Comparison of ENCODE assay signal across 8 cellular contexts in the genomic region with DNA sequence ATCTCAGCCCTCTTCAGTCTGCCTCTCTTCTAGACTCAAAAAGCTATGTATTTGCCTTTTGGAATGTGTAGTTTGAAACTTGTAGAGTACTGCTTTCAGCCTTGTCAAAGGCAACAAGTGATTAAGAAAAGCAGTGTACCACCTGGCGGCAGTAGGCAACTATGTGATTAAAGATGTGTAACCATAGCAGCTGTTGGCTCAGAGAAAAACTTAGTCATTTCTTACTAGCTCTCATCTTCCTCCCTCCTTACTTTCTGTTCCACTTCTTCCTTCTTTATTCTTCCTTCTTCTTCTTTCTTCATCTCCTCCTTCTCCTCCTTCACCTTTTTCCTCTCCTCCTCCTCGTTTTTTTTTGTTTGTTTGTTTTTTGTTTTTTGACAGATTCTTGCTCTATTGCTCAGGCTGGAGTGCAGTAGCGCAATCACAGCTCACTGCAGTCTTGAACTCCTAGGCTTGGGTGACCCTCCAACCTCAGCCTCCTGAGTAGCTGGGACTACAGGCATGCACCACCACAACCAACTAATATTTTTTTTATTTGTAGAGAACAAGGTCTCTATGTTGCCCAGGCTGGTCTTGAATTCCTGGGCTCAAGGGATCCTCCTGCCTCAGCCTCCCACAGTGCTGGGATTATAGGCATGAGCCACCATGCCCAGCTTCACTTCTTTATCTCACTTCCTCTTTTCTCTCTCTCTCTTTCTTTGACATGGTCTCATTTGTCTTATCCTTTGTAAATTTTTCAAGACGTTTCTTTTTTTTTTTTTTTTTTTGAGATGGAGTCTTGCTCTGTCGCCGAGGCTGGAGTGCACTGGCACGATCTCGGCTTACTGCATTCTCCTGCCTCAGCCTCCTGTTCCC. TPM values are rescaled to one million over a fixed set of nuclear protein-coding genes. Genes with fewer than 3 reads are reported as not detected.
DNase-seq lines count a peak whose midpoint lies in the region; ATAC-seq, FAIRE-seq and TF ChIP-seq lines count a peak whose summit lies in the region.

No MANE protein-coding gene starts in this region.

- H3K27ac ChIP-seq in kidney (ENCODE audit: low read depth in 2 of 2, low read length in 2 of 2), result no peak overlapping the region

- ATAC-seq in GM21423 (IDR thresholded peaks at IDR 0.05; ENCODE audit: unreplicated experiment), result peak; percentile 95
- ATAC-seq in HG03521 (IDR thresholded peaks at IDR 0.05; ENCODE audit: unreplicated experiment), result peak; percentile 98

- peaks cover 59% of the 10 kb centered on the region for H3K36me3 Mint-ChIP-seq in activated CD4-positive, alpha-beta memory T cell treated with anti-CD3 and anti-CD28 coated beads, Interleukin-2, amount 10 ng/mL, durations not matched to agents 7 days and 5 days (ENCODE audit: low read depth)

- no peak overlapping the region for H3K4me3 Mint-ChIP-seq in activated CD4-positive, alpha-beta memory T cell treated with anti-CD3 and anti-CD28 coated beads, Interleukin-2, amount 10 ng/mL, durations not matched to agents 7 days and 5 days

- intact Hi-C loops in kidney (cut with DNase I), result no loop called here

- DNase-seq in activated CD4-positive, alpha-beta memory T cell treated with anti-CD3 and anti-CD28 coated beads, Interleukin-2, amount 10 ng/mL, durations not matched to agents 7 days and 5 days, result peak; percentile 35
- DNase-seq in left kidney (ENCODE audit: low read depth, low spot score), result peak; percentile 6
- DNase-seq in central memory CD4-positive, alpha-beta T cell, result no peak
- no peak for DNase-seq in kidney
- DNase-seq in middle frontal gyrus (ENCODE audit: extremely low spot score, low spot score), result no peak

- no peak for FAIRE-seq in kidney (lab: Jason Lieb, UNC)

- no peaks in the 10 kb centered on the region for H3K36me3 ChIP-seq in kidney (ENCODE audit: control insufficient read depth in 1 of 2, insufficient read depth in 2 of 2, low read length in 2 of 2)

- H3K4me1 Mint-ChIP-seq in activated CD4-positive, alpha-beta memory T cell treated with anti-CD3 and anti-CD28 coated beads, Interleukin-2, amount 10 ng/mL, durations not matched to agents 7 days and 5 days, result peaks cover 28% of the 10 kb centered on the region

- no peaks in the 10 kb centered on the region for H3K27me3 Mint-ChIP-seq in activated CD4-positive, alpha-beta memory T cell treated with anti-CD3 and anti-CD28 coated beads, Interleukin-2, amount 10 ng/mL, durations not matched to agents 7 days and 5 days

- peaks cover 0 to 11% of the 10 kb centered on the region in 2 donors for H3K9me3 ChIP-seq in kidney (ENCODE audit: control insufficient read depth in 1 of 2, low read length in 2 of 2)

- TF ChIP-seq CTCF in GM12873 (IDR thresholded peaks at IDR 0.05; ENCODE audit: insufficient read depth, low read depth, low read length, missing control alignments), result peak; percentile 63
- no peak for TF ChIP-seq CTCF in kidney (IDR thresholded peaks at IDR 0.05; ENCODE audit: borderline replicate concordance, extremely low read depth, insufficient read depth)

- H3K4me3 ChIP-seq in kidney (ENCODE audit: low read length in 2 of 2), result no peak overlapping the region

- no peak overlapping the region for H3K27ac Mint-ChIP-seq in activated CD4-positive, alpha-beta memory T cell treated with anti-CD3 and anti-CD28 coated beads, Interleukin-2, amount 10 ng/mL, durations not matched to agents 7 days and 5 days

- H3K9me3 Mint-ChIP-seq in activated CD4-positive, alpha-beta memory T cell treated with anti-CD3 and anti-CD28 coated beads, Interleukin-2, amount 10 ng/mL, durations not matched to agents 7 days and 5 days, result peaks cover 4% of the 10 kb centered on the region

- CTCF ChIA-PET in activated CD4-positive, alpha-beta memory T cell treated with anti-CD3 and anti-CD28 coated beads, Interleukin-2, amount 10 ng/mL, durations not matched to agents 7 days and 5 days (lab: Charles Lee), result interaction anchor here (0.6 to 1.7 kb wide), 7 partner anchors 8 to 114 kb away, joined by 3 to 9 read pairs (median 4); a partner anchor contains a TSS

- H3K9ac ChIP-seq in kidney (ENCODE audit: low read length in 2 of 2), result no peak overlapping the region

- POLR2A ChIA-PET in activated CD4-positive, alpha-beta memory T cell treated with anti-CD3 and anti-CD28 coated beads, Interleukin-2, amount 10 ng/mL, durations not matched to agents 7 days and 5 days (lab: Charles Lee), result interaction anchor here (0.6 to 2.4 kb wide), 6 partner anchors 11 to 815 kb away, joined by 3 to 10 read pairs (median 4); a partner anchor contains a TSS

- H3K4me1 ChIP-seq in kidney (ENCODE audit: control insufficient read depth in 1 of 2, insufficient read depth in 1 of 2, low read depth in 1 of 2, low read length in 2 of 2), result no peaks in the 10 kb centered on the region

RNA-seq across cellular contexts. Expression of a gene that starts 32.6 kb away (rescaled TPM):
- 10 to 100 TPM; 23.6 to 26.8 TPM for total RNA-seq in activated CD4-positive, alpha-beta memory T cell treated with anti-CD3 and anti-CD28 coated beads, Interleukin-2, amount 10 ng/mL, durations not matched to agents 7 days and 5 days
- 12.3 TPM for total RNA-seq in kidney
- 5.6 TPM for polyA plus RNA-seq in kidney (ENCODE audit: insufficient read depth, low read depth, low replicate concordance)

RNA-seq across cellular contexts. Expression of a gene that starts 32.8 kb away (rescaled TPM):
- 10 to 100 TPM; 19.4 to 21.4 TPM for total RNA-seq in activated CD4-positive, alpha-beta memory T cell treated with anti-CD3 and anti-CD28 coated beads, Interleukin-2, amount 10 ng/mL, durations not matched to agents 7 days and 5 days
- total RNA-seq in kidney, result 20.5 TPM
- 6.6 TPM for polyA plus RNA-seq in kidney (ENCODE audit: insufficient read depth, low read depth, low replicate concordance)

Comparison
In these comparisons a context has a peak if more than half of its experiments do, and no peak if none do; other contexts are left out.
1. DNase-seq: peak in activated CD4-positive, alpha-beta memory T cell treated with anti-CD3 and anti-CD28 coated beads, Interleukin-2, amount 10 ng/mL, durations not matched to agents 7 days and 5 days (single experiment) and left kidney (single experiment); none in central memory CD4-positive, alpha-beta T cell (single experiment), kidney (single experiment) and middle frontal gyrus (single experiment).